In the genomic region with DNA sequence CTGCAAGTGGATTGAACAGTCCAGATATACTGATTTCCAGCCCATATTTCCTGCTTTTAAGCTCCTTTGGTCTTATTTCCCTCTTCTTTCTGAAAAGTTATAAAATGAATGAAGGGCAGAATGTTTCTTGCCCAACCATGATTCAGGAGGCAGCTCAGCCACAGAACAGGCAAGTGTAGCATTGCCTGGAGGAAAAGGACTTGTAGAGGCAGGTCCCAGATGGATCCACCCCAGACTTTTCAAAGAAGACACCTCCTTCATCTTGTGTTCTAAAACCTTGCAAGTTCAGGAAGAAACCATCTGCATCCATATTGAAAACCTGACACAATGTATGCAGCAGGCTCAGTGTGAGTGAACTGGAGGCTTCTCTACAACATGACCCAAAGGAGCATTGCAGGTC, we compare ENCODE assay signal across 19 cellular contexts. TPM values are rescaled to one million over a fixed set of nuclear protein-coding genes. Genes with fewer than 3 reads are reported as not detected.
DNase-seq lines count a peak whose midpoint lies in the region.
"Had no signal": no experiment of that assay in that cellular context is flagged by ENCODE, and none has a peak within 500 bp of the region (broad histone marks: within the 10 kb centered on the region; RNA-seq: fewer than 3 reads in every experiment).

A gene with protein sequence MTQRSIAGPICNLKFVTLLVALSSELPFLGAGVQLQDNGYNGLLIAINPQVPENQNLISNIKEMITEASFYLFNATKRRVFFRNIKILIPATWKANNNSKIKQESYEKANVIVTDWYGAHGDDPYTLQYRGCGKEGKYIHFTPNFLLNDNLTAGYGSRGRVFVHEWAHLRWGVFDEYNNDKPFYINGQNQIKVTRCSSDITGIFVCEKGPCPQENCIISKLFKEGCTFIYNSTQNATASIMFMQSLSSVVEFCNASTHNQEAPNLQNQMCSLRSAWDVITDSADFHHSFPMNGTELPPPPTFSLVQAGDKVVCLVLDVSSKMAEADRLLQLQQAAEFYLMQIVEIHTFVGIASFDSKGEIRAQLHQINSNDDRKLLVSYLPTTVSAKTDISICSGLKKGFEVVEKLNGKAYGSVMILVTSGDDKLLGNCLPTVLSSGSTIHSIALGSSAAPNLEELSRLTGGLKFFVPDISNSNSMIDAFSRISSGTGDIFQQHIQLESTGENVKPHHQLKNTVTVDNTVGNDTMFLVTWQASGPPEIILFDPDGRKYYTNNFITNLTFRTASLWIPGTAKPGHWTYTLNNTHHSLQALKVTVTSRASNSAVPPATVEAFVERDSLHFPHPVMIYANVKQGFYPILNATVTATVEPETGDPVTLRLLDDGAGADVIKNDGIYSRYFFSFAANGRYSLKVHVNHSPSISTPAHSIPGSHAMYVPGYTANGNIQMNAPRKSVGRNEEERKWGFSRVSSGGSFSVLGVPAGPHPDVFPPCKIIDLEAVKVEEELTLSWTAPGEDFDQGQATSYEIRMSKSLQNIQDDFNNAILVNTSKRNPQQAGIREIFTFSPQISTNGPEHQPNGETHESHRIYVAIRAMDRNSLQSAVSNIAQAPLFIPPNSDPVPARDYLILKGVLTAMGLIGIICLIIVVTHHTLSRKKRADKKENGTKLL (plus strand): TSS at position 299 of the 400 bp plus-strand sequence. CDS start 77 bp downstream, at position 376.

- no peaks in the 10 kb centered on the region for H4K20me1 ChIP-seq in GM23248 (ENCODE audit: insufficient read depth)

- H2AFZ ChIP-seq in GM23248 (0 out of 2 replicates have a peak within 1 kb of the TSS, but pooled peaks have one; percentile 35), mesenchymal stem cell (ENCODE audit: low read depth, low read length) (no peak within 1 kb of the TSS)

- H2AK5ac ChIP-seq in mesenchymal stem cell (ENCODE audit: low read length, severe bottlenecking) = no peak within 1 kb of the TSS

- no peaks in the 10 kb centered on the region for H3K27me3 ChIP-seq in GM23248 (replicated peaks; ENCODE audit: insufficient read depth)
- H3K27me3 ChIP-seq in adipocyte (replicated peaks; ENCODE audit: control insufficient read depth, insufficient read depth, low read length) = no peaks in the 10 kb centered on the region
- no peaks in the 10 kb centered on the region for H3K27me3 ChIP-seq in esophagus (ENCODE audit: control insufficient read depth in 1 of 2, insufficient read depth in 2 of 2, low read length in 2 of 2)
- no peaks in the 10 kb centered on the region for H3K27me3 ChIP-seq in mesenchymal stem cell (ENCODE audit: control insufficient read depth in 1 of 2, insufficient read depth in 1 of 2, low read length in 2 of 2)

- H3K4ac ChIP-seq in mesenchymal stem cell (ENCODE audit: low read depth in 1 of 2, low read length in 2 of 2) = no peak within 1 kb of the TSS

- no peak within 1 kb of the TSS for H2BK12ac ChIP-seq in mesenchymal stem cell (ENCODE audit: low read length in 2 of 2)

- H3K4me2 ChIP-seq in GM23248 (ENCODE audit: unreplicated experiment) (no peak within 1 kb of the TSS), mesenchymal stem cell (ENCODE audit: low read length, poor library complexity, severe bottlenecking) (no peak within 1 kb of the TSS)

- no peaks in the 10 kb centered on the region for H3K79me1 ChIP-seq in mesenchymal stem cell (replicated peaks; ENCODE audit: low read length, poor library complexity, severe bottlenecking)

- peaks cover 7% of the 10 kb centered on the region for H3F3A ChIP-seq in GM23248 (ENCODE audit: insufficient read depth)

- no peaks in the 10 kb centered on the region for H3K79me2 ChIP-seq in GM23248 (ENCODE audit: insufficient read depth)

- H3K4me3 ChIP-seq in GM23248 (no peak within 1 kb of the TSS), adipocyte (ENCODE audit: low read length) (peak within 1 kb of the TSS; percentile 55), esophagus (ENCODE audit: low read depth in 1 of 2, low read length in 2 of 2) (peak within 1 kb of the TSS; percentile 43 to 63), mesenchymal stem cell (ENCODE audit: insufficient read depth in 1 of 2, low read depth in 1 of 2, low read length in 2 of 2) (peak within 1 kb of the TSS in 1 of 2 experiments; percentile 67)

- H4K8ac ChIP-seq in mesenchymal stem cell (ENCODE audit: low read length) = no peak within 1 kb of the TSS

- H3K18ac ChIP-seq in mesenchymal stem cell (ENCODE audit: low read depth in 1 of 2, low read length in 2 of 2) = peak within 1 kb of the TSS in 1 of 2 experiments; percentile 49

- DNase-seq in GM23248 = no peak
- no peak for DNase-seq in adipocyte (ENCODE audit: low read depth)
- DNase-seq in mesenchymal stem cell = no peak
- DNase-seq in superior temporal gyrus (ENCODE audit: extremely low spot score) = no peak
- no peak for DNase-seq in amygdala (lab: John Stamatoyannopoulos, UW)
- no peak for DNase-seq in kidney tubule cell (ENCODE audit: low spot score)
- DNase-seq in HCEC 1CT = no peak
- DNase-seq: AML-193, DMS 273 treated with DMSO at 0.1 percent for 48 hours, DND-41, NCI-H1105 treated with DMSO at 0.1 percent for 48 hours, NCI-H1694, NCI-H748 treated with DMSO at 0.1 percent for 48 hours, SHP77 treated with DMSO at 0.1 percent for 48 hours had no signal

- no peak within 1 kb of the TSS for H3K23ac ChIP-seq in mesenchymal stem cell (ENCODE audit: low read length in 2 of 2)

- H3K14ac ChIP-seq in mesenchymal stem cell (ENCODE audit: low read length in 2 of 2) = no peak within 1 kb of the TSS

- H3K36me3 ChIP-seq in GM23248 (ENCODE audit: low read depth) (no peaks in the 10 kb centered on the region), adipocyte (ENCODE audit: control insufficient read depth, insufficient read depth, low read length, severe bottlenecking) (no peaks in the 10 kb centered on the region), esophagus (ENCODE audit: control insufficient read depth in 2 of 2, insufficient read depth in 2 of 2, low read length in 1 of 2) (no peaks in the 10 kb centered on the region), mesenchymal stem cell (ENCODE audit: control insufficient read depth in 1 of 2, insufficient read depth in 2 of 2, low read depth in 1 of 2, low read length in 2 of 2) (peaks cover 0 to 3% of the 10 kb centered on the region in 2 experiments)

- no peak within 1 kb of the TSS for H2BK5ac ChIP-seq in mesenchymal stem cell (ENCODE audit: low read depth, low read length, poor library complexity, severe bottlenecking)

- no peak within 1 kb of the TSS for H2BK120ac ChIP-seq in mesenchymal stem cell (ENCODE audit: low read depth, low read length)

- H3K9me2 ChIP-seq in GM23248 (ENCODE audit: insufficient read depth) = no peaks in the 10 kb centered on the region; the same call in 1 of the 2 replicates

- H3K4me1 ChIP-seq in GM23248 (ENCODE audit: insufficient read depth) = peaks cover 9% of the 10 kb centered on the region
- peaks cover 35% of the 10 kb centered on the region for H3K4me1 ChIP-seq in adipocyte (ENCODE audit: control insufficient read depth, insufficient read depth, low read length)
- peaks cover 3 to 4% of the 10 kb centered on the region in 2 donors for H3K4me1 ChIP-seq in esophagus (ENCODE audit: control insufficient read depth in 2 of 2, insufficient read depth in 2 of 2, low read length in 1 of 2)
- H3K4me1 ChIP-seq in mesenchymal stem cell (ENCODE audit: control insufficient read depth, insufficient read depth, low read depth, low read length) = no peaks in the 10 kb centered on the region

- H3K9ac ChIP-seq in GM23248 = no peak within 1 kb of the TSS
- H3K9ac ChIP-seq in adipocyte (ENCODE audit: low read length) = peak within 1 kb of the TSS; percentile 24
- peak within 1 kb of the TSS; percentile 61 for H3K9ac ChIP-seq in mesenchymal stem cell (ENCODE audit: low read length)

- H4K91ac ChIP-seq in mesenchymal stem cell (ENCODE audit: low read length) = no peak within 1 kb of the TSS

- H2BK15ac ChIP-seq in mesenchymal stem cell (ENCODE audit: low read depth, poor library complexity, severe bottlenecking) = no peak within 1 kb of the TSS

- in situ Hi-C loops in GM23248 (cut with MboI) = no loop called here

- no peaks in the 10 kb centered on the region for H3K9me3 ChIP-seq in GM23248 (ENCODE audit: low read depth)
- no peaks in the 10 kb centered on the region for H3K9me3 ChIP-seq in adipocyte (ENCODE audit: control insufficient read depth, low read length)
- no peaks in the 10 kb centered on the region for H3K9me3 ChIP-seq in esophagus (ENCODE audit: control insufficient read depth in 2 of 2, insufficient read depth in 1 of 2, low read depth in 1 of 2, low read length in 1 of 2)
- H3K9me3 ChIP-seq in mesenchymal stem cell (ENCODE audit: control insufficient read depth, low read length) = no peaks in the 10 kb centered on the region

- H3K27ac ChIP-seq in GM23248 (no peak within 1 kb of the TSS), esophagus (ENCODE audit: low read depth in 2 of 2, low read length in 1 of 2) (peak within 1 kb of the TSS; percentile 92 to 93), mesenchymal stem cell (ENCODE audit: low read length, poor library complexity, severe bottlenecking) (no peak within 1 kb of the TSS)
- H3K27ac ChIP-seq: 22Rv1 had no signal

RNA-seq across cellular contexts. Expression of the gene that starts here (rescaled TPM):
- 0.22 and 0.51 TPM in 2 replicates for total RNA-seq in GM23248 (2014; rRNA removed; shearing (Covaris generic))
- 0.14 and 0.19 TPM in 2 replicates for polyA plus RNA-seq in GM23248 (2016; fragmentation: Nextera tagmentation; extraction: Ambion mirVana)
- 100 to 1,000 TPM in 1 of 2 donors, 10 to 100 TPM in 1; 66.5 to 109 TPM for polyA plus RNA-seq in esophagus
- polyA plus RNA-seq in mesenchymal stem cell (2013, experiment 1 of 2) = 0.21 TPM
- 0.22 TPM for polyA plus RNA-seq in mesenchymal stem cell (2013, experiment 2 of 2)
- total RNA-seq: NCI-H460, OCI-LY7 had no signal
- polyA plus RNA-seq: CD14-positive monocyte had no signal

Comparison
In these comparisons a context has a peak if more than half of its experiments do, and no peak if none do; other contexts are left out.
1. RNA of the gene that starts here (polyA plus RNA-seq): 66.5 to 109 TPM in esophagus; 0.14 to 0.19 TPM in GM23248; every median in the first group is over 10 times any median in the second.
2. H3K27ac ChIP-seq: peak in esophagus (2 of 2); none in GM23248 (single experiment) and mesenchymal stem cell (single experiment).